In genomic region chr9:86987900-86988299, GRCh38 we compare ENCODE assay signal across 27 cellular contexts. TPM values are rescaled to one million over a fixed set of nuclear protein-coding genes. Genes with fewer than 3 reads are reported as not detected.
A peak's percentile ranks its signal among the peaks of the same experiment; 100 is the strongest.
DNase-seq lines count a peak whose midpoint lies in the region; ATAC-seq and TF ChIP-seq lines count a peak whose summit lies in the region.
"Had no signal": no experiment of that assay in that cellular context is flagged by ENCODE, and none has a peak within 500 bp of the region (broad histone marks: within the 10 kb centered on the region; RNA-seq: fewer than 3 reads in every experiment).

No MANE protein-coding gene starts in this region.

- H4K20me1 ChIP-seq in neural progenitor cell (ENCODE audit: low read depth) = no peaks in the 10 kb centered on the region
- H4K20me1 ChIP-seq: BLaER1 had no signal

- no peaks in the 10 kb centered on the region for H3K9me3 ChIP-seq in breast epithelium
- H3K9me3 ChIP-seq in neural progenitor cell (ENCODE audit: low read depth) = no peaks in the 10 kb centered on the region
- H3K9me3 ChIP-seq: A549, BE2C, BLaER1 had no signal

- no peak overlapping the region for H3K4me3 Mint-ChIP-seq in MCF 10A (ENCODE audit: unreplicated experiment)
- H3K4me3 Mint-ChIP-seq in neural progenitor cell = no peak overlapping the region
- no peak overlapping the region for H3K4me3 Mint-ChIP-seq in activated CD8-positive, alpha-beta memory T cell treated with anti-CD3 and anti-CD28 coated beads, Interleukin-2, amount 10 ng/mL, durations not matched to agents 7 days and 5 days
- H3K4me3 Mint-ChIP-seq: CD14-positive monocyte; CD4-positive, alpha-beta memory T cell; CD4-positive, CD25-positive, alpha-beta regulatory T cell; CD8-positive, alpha-beta memory T cell had no signal

- H3K27me3 Mint-ChIP-seq in MCF 10A (ENCODE audit: insufficient read depth, unreplicated experiment) = no peaks in the 10 kb centered on the region
- peaks cover 2% of the 10 kb centered on the region for H3K27me3 Mint-ChIP-seq in neural progenitor cell (ENCODE audit: insufficient read depth, low read depth)
- H3K27me3 Mint-ChIP-seq in activated CD8-positive, alpha-beta memory T cell treated with anti-CD3 and anti-CD28 coated beads, Interleukin-2, amount 10 ng/mL, durations not matched to agents 7 days and 5 days = peaks cover 10% of the 10 kb centered on the region
- H3K27me3 Mint-ChIP-seq: CD4-positive, CD25-positive, alpha-beta regulatory T cell had no signal

- no TSS peak for BruUV-seq in MCF 10A (replicated peaks; lab: Mats Ljungman, UMichigan)

- H3K27ac ChIP-seq in breast epithelium (no peak overlapping the region), neural progenitor cell (no peak overlapping the region)
- H3K27ac ChIP-seq: 22Rv1, A549, BLaER1 had no signal

- no peaks in the 10 kb centered on the region for H3K27me3 ChIP-seq in breast epithelium
- H3K27me3 ChIP-seq in neural progenitor cell = no peaks in the 10 kb centered on the region
- H3K27me3 ChIP-seq: BE2C, BLaER1 had no signal

- DNase-seq in MCF 10A (ENCODE audit: unreplicated experiment) (no peak), breast epithelium (ENCODE audit: low spot score in 2 of 2) (no peak), fibroblast of gingiva (ENCODE audit: low read depth) (peak; percentile 15), neural progenitor cell (ENCODE audit: low spot score) (no peak), anterior cingulate cortex (lab: John Stamatoyannopoulos, UW) (no peak)
- DNase-seq in activated CD8-positive, alpha-beta memory T cell treated with anti-CD3 and anti-CD28 coated beads, Interleukin-2, amount 10 ng/mL, durations not matched to agents 7 days and 5 days = no peak
- DNase-seq: ACHN; BE2C; C1 segment of cervical spinal cord; CD4-positive, alpha-beta memory T cell; CD4-positive, CD25-positive, alpha-beta regulatory T cell; CD8-positive, alpha-beta memory T cell; COR-L47; DMS 273 treated with DMSO at 0.1 percent for 48 hours; DMS153; DMS53; DMS79; DND-41; EL; GDM1 had no signal

- no peak for TF ChIP-seq CTCF in MCF 10A (IDR thresholded peaks at IDR 0.05; ENCODE audit: unreplicated experiment)
- TF ChIP-seq CTCF in breast epithelium (IDR thresholded peaks at IDR 0.05) = no peak
- no peak for TF ChIP-seq CTCF in neural progenitor cell (IDR thresholded peaks at IDR 0.05)

- H3K27ac Mint-ChIP-seq in MCF 10A (ENCODE audit: low read depth, unreplicated experiment) (peak overlapping the region; percentile 69), neural progenitor cell (no peak overlapping the region)
- H3K27ac Mint-ChIP-seq in activated CD8-positive, alpha-beta memory T cell treated with anti-CD3 and anti-CD28 coated beads, Interleukin-2, amount 10 ng/mL, durations not matched to agents 7 days and 5 days = no peak overlapping the region
- H3K27ac Mint-ChIP-seq: CD14-positive monocyte; CD4-positive, alpha-beta memory T cell; CD4-positive, CD25-positive, alpha-beta regulatory T cell; CD8-positive, alpha-beta memory T cell had no signal

- H3K9ac ChIP-seq in neural progenitor cell = no peak overlapping the region
- H3K9ac ChIP-seq: BLaER1 had no signal

- TF ChIP-seq POLR2A in breast epithelium (IDR thresholded peaks at IDR 0.05) = no peak

- ATAC-seq in HG03175 (IDR thresholded peaks at IDR 0.05; ENCODE audit: unreplicated experiment) = no peak
- ATAC-seq in activated CD8-positive, alpha-beta memory T cell treated with anti-CD3 and anti-CD28 coated beads, Interleukin-2, amount 10 ng/mL, durations not matched to agents 7 days and 5 days = no peak
- ATAC-seq: A549, GM12878 had no signal

- no peaks in the 10 kb centered on the region for H3K36me3 Mint-ChIP-seq in MCF 10A (ENCODE audit: insufficient read depth, unreplicated experiment)
- no peaks in the 10 kb centered on the region for H3K36me3 Mint-ChIP-seq in neural progenitor cell
- H3K36me3 Mint-ChIP-seq in activated CD8-positive, alpha-beta memory T cell treated with anti-CD3 and anti-CD28 coated beads, Interleukin-2, amount 10 ng/mL, durations not matched to agents 7 days and 5 days = no peaks in the 10 kb centered on the region
- H3K36me3 Mint-ChIP-seq: CD14-positive monocyte; CD4-positive, alpha-beta memory T cell; CD4-positive, CD25-positive, alpha-beta regulatory T cell; CD8-positive, alpha-beta memory T cell had no signal

- intact Hi-C loops in MCF 10A (cut with micrococcal nuclease) = no loop called here
- intact Hi-C loops in breast epithelium (cut with DNase I; ENCODE audit: low total_unique reads) = loop anchor here (2.0 kb wide), 1 partner anchor 13 kb away; no protein-coding TSS in a partner anchor

- no peaks in the 10 kb centered on the region for H3K79me2 ChIP-seq in neural progenitor cell (ENCODE audit: low read depth)

- H3K4me3 ChIP-seq in breast epithelium (no peak overlapping the region), neural progenitor cell (no peak overlapping the region)
- H3K4me3 ChIP-seq: A549, BLaER1, GM12878 had no signal

- POLR2A ChIA-PET in MCF 10A (lab: Yijun Ruan, JAX) = interaction anchor here (0.6 to 11.6 kb wide), 6 partner anchors 9 to 429 kb away, joined by 3 to 174 read pairs (median 4); partner anchors contain the start of gene GAS1

- H3K4me1 Mint-ChIP-seq in MCF 10A (ENCODE audit: insufficient read depth, unreplicated experiment) (peaks cover 44% of the 10 kb centered on the region), neural progenitor cell (peaks cover 20% of the 10 kb centered on the region)
- no peaks in the 10 kb centered on the region for H3K4me1 Mint-ChIP-seq in activated CD8-positive, alpha-beta memory T cell treated with anti-CD3 and anti-CD28 coated beads, Interleukin-2, amount 10 ng/mL, durations not matched to agents 7 days and 5 days
- H3K4me1 Mint-ChIP-seq: CD4-positive, alpha-beta memory T cell; CD4-positive, CD25-positive, alpha-beta regulatory T cell; CD8-positive, alpha-beta memory T cell had no signal

- CTCF ChIA-PET in MCF 10A (lab: Yijun Ruan, JAX) = interaction anchor here (0.6 to 1.1 kb wide), 5 partner anchors 9 to 643 kb away, joined by 3 to 5 read pairs (median 3); no protein-coding TSS in a partner anchor
- CTCF ChIA-PET in activated CD8-positive, alpha-beta memory T cell treated with anti-CD3 and anti-CD28 coated beads, Interleukin-2, amount 10 ng/mL, durations not matched to agents 7 days and 5 days (lab: Charles Lee) = no interaction called here

- no peaks in the 10 kb centered on the region for H3F3A ChIP-seq in neural progenitor cell (ENCODE audit: low read depth)

- H3K36me3 ChIP-seq in breast epithelium (no peaks in the 10 kb centered on the region), neural progenitor cell (no peaks in the 10 kb centered on the region)
- H3K36me3 ChIP-seq: BE2C, BLaER1 had no signal

- H3K4me1 ChIP-seq in breast epithelium (no peaks in the 10 kb centered on the region), neural progenitor cell (no peaks in the 10 kb centered on the region)
- H3K4me1 ChIP-seq: A549, BE2C, BLaER1 had no signal

- H3K9me3 Mint-ChIP-seq in MCF 10A (ENCODE audit: unreplicated experiment) = no peaks in the 10 kb centered on the region
- H3K9me3 Mint-ChIP-seq in neural progenitor cell = no peaks in the 10 kb centered on the region
- H3K9me3 Mint-ChIP-seq in activated CD8-positive, alpha-beta memory T cell treated with anti-CD3 and anti-CD28 coated beads, Interleukin-2, amount 10 ng/mL, durations not matched to agents 7 days and 5 days (ENCODE audit: low read depth) = no peaks in the 10 kb centered on the region
- H3K9me3 Mint-ChIP-seq: CD14-positive monocyte; CD4-positive, alpha-beta memory T cell; CD8-positive, alpha-beta memory T cell had no signal

- no peak overlapping the region for H3K4me2 ChIP-seq in neural progenitor cell
- H3K4me2 ChIP-seq: A549, BLaER1 had no signal

- H2AFZ ChIP-seq in neural progenitor cell (replicated peaks) = peak overlapping the region; percentile 40

RNA-seq across cellular contexts. Expression of gene GAS1, which starts 40.6 kb away (rescaled TPM):
- 11.0 and 11.4 TPM in 2 replicates for total RNA-seq in MCF 10A (2022)
- total RNA-seq in breast epithelium = 10 to 100 TPM; 48.2 to 99.9 (median 79.8) TPM
- 68.1 and 104 TPM in 2 replicates for total RNA-seq in neural progenitor cell (ENCODE audit: low replicate concordance)
- under 1 TPM; 0.07 to 0.12 TPM for total RNA-seq in activated CD8-positive, alpha-beta memory T cell treated with anti-CD3 and anti-CD28 coated beads, Interleukin-2, amount 10 ng/mL, durations not matched to agents 7 days and 5 days
- total RNA-seq: G401, GM12878 had no signal

Comparison
In these comparisons a context has a peak if more than half of its experiments do, and no peak if none do; other contexts are left out.
1. RNA of gene GAS1, which starts 40.6 kb away (total RNA-seq): 48.2 to 99.9 TPM in breast epithelium, 68.1 to 104 TPM in neural progenitor cell and 11.0 to 11.4 TPM in MCF 10A; 0.07 to 0.12 TPM in activated CD8-positive, alpha-beta memory T cell treated with anti-CD3 and anti-CD28 coated beads, Interleukin-2, amount 10 ng/mL, durations not matched to agents 7 days and 5 days; every median in the first group is over 10 times any median in the second.